Comparison of ENCODE assay signal across 12 cellular contexts in the genomic region with DNA sequence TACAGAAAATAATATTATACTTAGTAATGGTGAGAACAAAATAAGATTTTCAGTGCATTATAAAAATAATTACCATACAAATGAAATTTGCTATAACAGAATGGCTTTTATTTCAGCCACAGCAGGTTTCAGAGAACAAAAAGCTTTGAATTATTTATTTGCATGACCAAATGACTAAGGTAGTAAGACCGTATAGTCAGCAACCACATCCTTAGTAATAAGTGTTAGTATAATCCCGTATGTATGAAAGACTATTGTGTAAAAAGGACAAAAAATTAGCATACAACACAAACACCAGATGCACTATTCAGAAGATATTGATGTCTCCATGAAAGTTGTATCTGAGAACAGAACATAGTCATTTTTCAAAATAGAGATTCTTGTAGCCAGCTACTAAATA. TPM values are rescaled to one million over a fixed set of nuclear protein-coding genes. Genes with fewer than 3 reads are reported as not detected.
DNase-seq lines count a peak whose midpoint lies in the region; ATAC-seq and TF ChIP-seq lines count a peak whose summit lies in the region.
"Had no signal": no experiment of that assay in that cellular context is flagged by ENCODE, and none has a peak within 500 bp of the region (broad histone marks: within the 10 kb centered on the region; RNA-seq: fewer than 3 reads in every experiment).

No MANE protein-coding gene starts in this region.

- H3K9me3 Mint-ChIP-seq in endothelial cell (ENCODE audit: unreplicated experiment) = no peaks in the 10 kb centered on the region

- H3K4me2 ChIP-seq in KMS-11 = 0 out of 2 replicates have a peak overlapping the region, but pooled peaks have one; percentile 24

- ATAC-seq in GM18499 (IDR thresholded peaks at IDR 0.05; ENCODE audit: insufficient read depth, unreplicated experiment) = peak; percentile 60
- ATAC-seq: left lobe of liver had no signal

- H3K27ac ChIP-seq in KMS-11 = no peak overlapping the region
- H3K27ac ChIP-seq: thoracic aorta had no signal

- H3K27ac Mint-ChIP-seq in endothelial cell (ENCODE audit: unreplicated experiment) = no peak overlapping the region

- no peaks in the 10 kb centered on the region for H3K36me3 Mint-ChIP-seq in endothelial cell (ENCODE audit: low read depth, unreplicated experiment)

- no peaks in the 10 kb centered on the region for H3K36me3 ChIP-seq in KMS-11 (ENCODE audit: insufficient read depth)
- H3K36me3 ChIP-seq: thoracic aorta had no signal

- H3K4me3 ChIP-seq in KMS-11 (IDR thresholded peaks at IDR 0.05; ENCODE audit: insufficient read depth, low read depth, low read length) (no peak overlapping the region), foreskin fibroblast (ENCODE audit: low read depth in 1 of 2, low read length in 2 of 2) (no peak overlapping the region)
- H3K4me3 ChIP-seq: thoracic aorta had no signal

- no peaks in the 10 kb centered on the region for H3K27me3 ChIP-seq in KMS-11 (ENCODE audit: insufficient read depth, low read depth)

- TF ChIP-seq CTCF in KMS-11 (conservative IDR thresholded peaks at IDR 0.05; ENCODE audit: low read depth, low read length) = no peak
- no peak for TF ChIP-seq CTCF in foreskin fibroblast (IDR thresholded peaks at IDR 0.05; ENCODE audit: low read depth, low read length)
- no peak for TF ChIP-seq CTCF in endothelial cell (IDR thresholded peaks at IDR 0.05; ENCODE audit: unreplicated experiment)

- peak; percentile 89 for DNase-seq in HCEC 1CT
- peak; percentile 50 to 68 for DNase-seq in foreskin fibroblast
- DNase-seq in NAMALWA (ENCODE audit: low spot score) = no peak
- DNase-seq in SKM-1 (lab: John Stamatoyannopoulos, UW; ENCODE audit: unreplicated experiment) = no peak
- no peak for DNase-seq in endothelial cell (ENCODE audit: low spot score)
- no peak for DNase-seq in cerebellar cortex (ENCODE audit: low spot score)
- DNase-seq: activated CD4-positive, alpha-beta T cell treated with anti-CD3 and anti-CD28 coated beads for 1 hour; NCI-H510A treated with DMSO at 0.1 percent for 48 hours had no signal

- peaks cover 91% of the 10 kb centered on the region for H3K79me2 ChIP-seq in KMS-11 (ENCODE audit: insufficient read depth, low read depth)

- H3K27me3 Mint-ChIP-seq in endothelial cell (ENCODE audit: unreplicated experiment) = no peaks in the 10 kb centered on the region

- peaks cover 73% of the 10 kb centered on the region for H3K4me1 ChIP-seq in KMS-11 (ENCODE audit: low read depth, poor library complexity, severe bottlenecking)

- H3K4me1 Mint-ChIP-seq in endothelial cell (ENCODE audit: unreplicated experiment) = peaks cover 11% of the 10 kb centered on the region

- H3K4me3 Mint-ChIP-seq in endothelial cell (ENCODE audit: unreplicated experiment) = no peak overlapping the region

- no peak overlapping the region for H3K9ac ChIP-seq in KMS-11

- H2AFZ ChIP-seq in KMS-11 (ENCODE audit: low read depth) = no peak overlapping the region

- no peaks in the 10 kb centered on the region for H4K20me1 ChIP-seq in KMS-11 (ENCODE audit: insufficient read depth)

RNA-seq across cellular contexts. Expression of a gene that starts 12.2 kb away (rescaled TPM):
- 25.6 TPM for total RNA-seq in endothelial cell (ENCODE audit: unreplicated experiment)

Comparison
In these comparisons a context has a peak if more than half of its experiments do, and no peak if none do; other contexts are left out.
1. DNase-seq: peak in HCEC 1CT (single experiment) and foreskin fibroblast (2 of 2); none in NAMALWA (single experiment), SKM-1 (single experiment), endothelial cell (single experiment) and cerebellar cortex (single experiment).